ENCODE assay signal across 30 cellular contexts in the genomic region with DNA sequence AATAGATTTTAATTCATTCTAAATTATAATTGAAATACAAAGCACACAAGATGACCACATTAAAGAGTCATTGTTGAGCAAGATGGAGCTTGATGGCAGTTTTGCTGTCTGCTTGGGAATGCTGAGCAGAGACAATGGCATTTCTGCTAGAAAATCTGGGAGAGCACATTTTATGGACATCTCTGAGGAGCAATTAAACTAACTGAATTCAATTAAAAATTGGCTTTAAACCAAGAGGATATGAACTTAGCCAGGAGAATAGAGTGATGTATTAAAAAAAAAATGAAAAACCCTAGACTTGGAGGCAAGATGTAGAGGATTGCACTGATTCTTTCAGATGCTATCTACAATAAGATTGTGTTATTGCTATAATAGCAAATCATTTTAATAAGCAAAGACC.
"Had no signal": no experiment of that assay in that cellular context is flagged by ENCODE, and none has a peak within 500 bp of the region (broad histone marks: within the 10 kb centered on the region; RNA-seq: fewer than 3 reads in every experiment).

No MANE protein-coding gene starts in this region.

- ATAC-seq: activated CD4-positive, alpha-beta T cell treated with anti-CD3 and anti-CD28 coated beads for 36 hours; activated CD4-positive, CD25-positive, alpha-beta regulatory T cell treated with anti-CD3 and anti-CD28 coated beads, Interleukin-2, amount 50 U/mL, for 24 hours; activated CD8-positive, alpha-beta memory T cell treated with anti-CD3 and anti-CD28 coated beads, Interleukin-2, amount 10 ng/mL, durations not matched to agents 7 days and 5 days; activated CD8-positive, alpha-beta T cell treated with anti-CD3 and anti-CD28 coated beads, Interleukin-2, amount 10 ng/mL, durations not matched to agents 7 days and 5 days; activated naive CD8-positive, alpha-beta T cell treated with anti-CD3 and anti-CD28 coated beads, Interleukin-2, amount 50 U/mL, for 24 hours; WTC11 had no signal

- H3K27me3 ChIP-seq: ascending aorta, cardiac muscle cell had no signal

- H3K4me1 ChIP-seq: ascending aorta had no signal

- H3K9me3 ChIP-seq: ascending aorta had no signal

- DNase-seq: activated CD4-positive, alpha-beta memory T cell treated with anti-CD3 and anti-CD28 coated beads, Interleukin-2, amount 10 ng/mL, durations not matched to agents 7 days and 5 days; activated CD4-positive, alpha-beta T cell treated with anti-CD3 and anti-CD28 coated beads for 1 hour; activated CD4-positive, alpha-beta T cell treated with anti-CD3 and anti-CD28 coated beads for 36 hours; activated CD4-positive, alpha-beta T cell treated with anti-CD3 and anti-CD28 coated beads for 48 hours; activated CD4-positive, alpha-beta T cell treated with anti-CD3 and anti-CD28 coated beads, Interleukin-2, amount 10 ng/mL, durations not matched to agents 7 days and 5 days; activated CD4-positive, alpha-beta T cell treated with anti-CD3 and anti-CD28 coated beads, Interleukin-2, amount 50 U/mL, for 48 hours; activated CD4-positive, CD25-positive, alpha-beta regulatory T cell; activated CD8-positive, alpha-beta memory T cell treated with anti-CD3 and anti-CD28 coated beads for 24 hours; activated CD8-positive, alpha-beta memory T cell treated with anti-CD3 and anti-CD28 coated beads, Interleukin-2, amount 10 ng/mL, durations not matched to agents 7 days and 5 days; activated CD8-positive, alpha-beta memory T cell treated with anti-CD3 and anti-CD28 coated beads, Interleukin-2, amount 50 U/mL, for 48 hours; activated CD8-positive, alpha-beta T cell treated with anti-CD3 and anti-CD28 coated beads, Interleukin-2, amount 10 ng/mL, durations not matched to agents 7 days and 5 days; activated effector memory CD4-positive, alpha-beta T cell treated with Interleukin-2 at 50 U/mL for 16 hours; activated gamma-delta T cell; activated naive CD4-positive, alpha-beta T cell treated with anti-CD3 and anti-CD28 coated beads, Interleukin-2, amount 10 ng/mL, durations not matched to agents 7 days and 5 days; activated naive CD4-positive, alpha-beta T cell treated with Interleukin-2 at 50 U/mL for 16 hours; activated naive CD8-positive, alpha-beta T cell treated with anti-CD3 and anti-CD28 coated beads, Interleukin-2, amount 10 ng/mL, durations not matched to agents 7 days and 5 days; activated naive CD8-positive, alpha-beta T cell treated with anti-CD3 and anti-CD28 coated beads, Interleukin-2, amount 50 U/mL, for 24 hours; activated T-cell treated with anti-CD3 and anti-CD28 coated beads, Interleukin-2, amount 50 U/mL, for 24 hours; activated T-cell treated with anti-CD3 and anti-CD28 coated beads, Interleukin-2, amount 50 U/mL, for 48 hours; amygdala; anterior cingulate cortex; caudate nucleus; cerebellar nuclear complex; T-helper 2 cell; T-helper 9 cell; WERI-Rb-1 had no signal

- H3K27ac ChIP-seq: ascending aorta, WERI-Rb-1 had no signal

- H3K36me3 ChIP-seq: ascending aorta, cardiac muscle cell, WERI-Rb-1 had no signal

- H3K4me3 ChIP-seq: ascending aorta, cardiac muscle cell had no signal
